22 cellular contexts compared by ENCODE assay signal in the genomic region with DNA sequence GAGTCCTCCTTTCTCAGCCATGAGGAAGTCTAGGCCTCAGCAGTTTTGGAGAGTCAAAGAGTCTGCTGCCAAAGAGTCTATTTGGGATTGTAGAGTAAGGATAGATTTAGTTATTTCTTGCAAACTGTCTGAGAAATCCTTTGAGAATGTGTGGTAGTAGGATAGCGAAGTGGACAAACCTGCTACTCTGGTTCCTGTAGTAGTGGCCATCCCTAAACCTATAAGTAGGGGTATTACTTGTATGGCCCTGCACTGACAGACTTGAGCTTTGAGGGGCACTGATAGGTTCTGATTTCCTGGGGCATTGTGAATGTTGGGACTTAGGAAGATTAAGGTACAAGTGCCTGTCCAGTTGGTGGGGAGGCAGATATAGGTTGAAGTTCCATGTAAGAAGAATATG.
A peak's percentile ranks its signal among the peaks of the same experiment; 100 is the strongest.
DNase-seq lines count a peak whose midpoint lies in the region; ATAC-seq, FAIRE-seq and TF ChIP-seq lines count a peak whose summit lies in the region.
"Had no signal": no experiment of that assay in that cellular context is flagged by ENCODE, and none has a peak within 500 bp of the region (broad histone marks: within the 10 kb centered on the region; RNA-seq: fewer than 3 reads in every experiment).

No MANE protein-coding gene starts in this region.

- H3K18ac ChIP-seq in trophoblast cell (ENCODE audit: low read length), result no peak overlapping the region

- no peak overlapping the region for H4K91ac ChIP-seq in trophoblast cell (ENCODE audit: low read depth, low read length)

- H3K9ac ChIP-seq in trophoblast cell (ENCODE audit: low read length), result no peak overlapping the region
- H3K9ac ChIP-seq: BLaER1 treated with 17β-estradiol and CSF1 and Interleukin-3, amounts not matched to agents 10 nM and 100 nM had no signal

- H3K27ac ChIP-seq in trophoblast cell (ENCODE audit: low read depth, low read length), result no peak overlapping the region
- H3K27ac ChIP-seq: 22Rv1; A549; BLaER1 treated with 17β-estradiol and CSF1 and Interleukin-3, amounts not matched to agents 10 nM and 100 nM; C4-2B had no signal

- no peak overlapping the region for H3K23ac ChIP-seq in trophoblast cell (ENCODE audit: low read length)

- no peak overlapping the region for H2BK12ac ChIP-seq in trophoblast cell (ENCODE audit: low read length)

- no peak overlapping the region for H2AFZ ChIP-seq in trophoblast cell (ENCODE audit: insufficient read depth, low read length, poor library complexity)

- H3K14ac ChIP-seq in trophoblast cell (ENCODE audit: low read length), result no peak overlapping the region

- H3K9me3 ChIP-seq in trophoblast cell (ENCODE audit: insufficient read depth, low read depth, low read length), result no peaks in the 10 kb centered on the region
- H3K9me3 ChIP-seq: Caco-2 had no signal

- peak; percentile 40 for FAIRE-seq in GM12892 (lab: Jason Lieb, UNC)
- FAIRE-seq: A549, GM12878 had no signal

- no peak overlapping the region for H4K12ac ChIP-seq in trophoblast cell (ENCODE audit: low read depth, low read length)

- no peak overlapping the region for H3K4ac ChIP-seq in trophoblast cell (ENCODE audit: low read depth, low read length)

- no peaks in the 10 kb centered on the region for H3K27me3 ChIP-seq in trophoblast cell (ENCODE audit: insufficient read depth, low read length)

- H3K27ac Mint-ChIP-seq in chondrocyte (ENCODE audit: unreplicated experiment), result peak overlapping the region; percentile 3
- H3K27ac Mint-ChIP-seq: B cell; CD4-positive, alpha-beta T cell; CD8-positive, alpha-beta T cell had no signal

- DNase-seq in GM12892 (ENCODE audit: insufficient read length) (no peak), chondrocyte (ENCODE audit: low spot score) (no peak), trophoblast cell (peak; percentile 65 to 72)
- DNase-seq: AML-193; Caco-2; Calu3; CD4-positive, alpha-beta T cell; CD8-positive, alpha-beta T cell; DMS 273 treated with DMSO at 0.1 percent for 48 hours; DMS153; DMS79; DND-41; EL; GDM1 had no signal

- no peak overlapping the region for H3K4me3 Mint-ChIP-seq in chondrocyte (ENCODE audit: unreplicated experiment)
- H3K4me3 Mint-ChIP-seq: B cell; CD4-positive, alpha-beta T cell; CD8-positive, alpha-beta T cell had no signal

- H3K27me3 Mint-ChIP-seq in chondrocyte (ENCODE audit: low read depth), result no peaks in the 10 kb centered on the region
- H3K27me3 Mint-ChIP-seq: B cell; CD4-positive, alpha-beta T cell had no signal

- no peaks in the 10 kb centered on the region for H3K36me3 ChIP-seq in trophoblast cell (ENCODE audit: control insufficient read depth in 1 of 2, insufficient read depth in 2 of 2, low read length in 2 of 2)

- no peak overlapping the region for H2BK5ac ChIP-seq in trophoblast cell (ENCODE audit: low read depth, low read length, poor library complexity)

- H3K79me1 ChIP-seq in trophoblast cell (ENCODE audit: low read length), result no peaks in the 10 kb centered on the region

- no peak overlapping the region for H3K4me3 ChIP-seq in trophoblast cell (ENCODE audit: low read depth, low read length)
- H3K4me3 ChIP-seq: A549, GM12878 had no signal

- no peaks in the 10 kb centered on the region for H3K4me1 Mint-ChIP-seq in chondrocyte (ENCODE audit: low read depth)

- H3K4me1 ChIP-seq in trophoblast cell (ENCODE audit: control insufficient read depth in 1 of 2, insufficient read depth in 2 of 2, low read length in 2 of 2), result no peaks in the 10 kb centered on the region
- H3K4me1 ChIP-seq: A549, Caco-2 had no signal

- peaks cover 3% of the 10 kb centered on the region for H3K36me3 Mint-ChIP-seq in chondrocyte (ENCODE audit: low read depth)

- no peak for TF ChIP-seq POLR2A in GM12892 (IDR thresholded peaks at IDR 0.05; ENCODE audit: low read depth, low read length)

- no peak overlapping the region for H2BK120ac ChIP-seq in trophoblast cell (ENCODE audit: insufficient read depth, low read length, poor library complexity)

- H2AK5ac ChIP-seq in trophoblast cell (ENCODE audit: low read length), result no peak overlapping the region

- ATAC-seq in GM18858 (IDR thresholded peaks at IDR 0.05; ENCODE audit: unreplicated experiment) (no peak), HG02759 (IDR thresholded peaks at IDR 0.05; ENCODE audit: unreplicated experiment) (no peak)
- ATAC-seq: A549; CD8-positive, alpha-beta T cell; GM12878 had no signal

- H3K9me3 Mint-ChIP-seq in chondrocyte (ENCODE audit: low read depth), result peaks cover 16% of the 10 kb centered on the region

- no CpG with 5 or more reads among the region's 1 CpG for WGBS in trophoblast cell (ENCODE audit: extremely low coverage, insufficient coverage, insufficient read length)

- no peak overlapping the region for H4K8ac ChIP-seq in trophoblast cell (ENCODE audit: low read depth, low read length)

- H3K79me2 ChIP-seq in trophoblast cell (ENCODE audit: control insufficient read depth, insufficient read depth, low read length, poor library complexity), result no peaks in the 10 kb centered on the region

- H3K4me2 ChIP-seq in trophoblast cell (ENCODE audit: low read length), result no peak overlapping the region
- H3K4me2 ChIP-seq: A549; BLaER1 treated with 17β-estradiol and CSF1 and Interleukin-3, amounts not matched to agents 10 nM and 100 nM had no signal

- TF ChIP-seq CTCF in chondrocyte (IDR thresholded peaks at IDR 0.05), result no peak

Comparison
In these comparisons a context has a peak if more than half of its experiments do, and no peak if none do; other contexts are left out.
1. DNase-seq: peak in trophoblast cell (2 of 2); none in GM12892 (single experiment) and chondrocyte (single experiment).